ENCODE assay signal across 9 cellular contexts in genomic region chr10:72245949-72246525, GRCh38. TPM values are rescaled to one million over a fixed set of nuclear protein-coding genes. Genes with fewer than 3 reads are reported as not detected.
DNase-seq lines count a peak whose midpoint lies in the region; ATAC-seq and TF ChIP-seq lines count a peak whose summit lies in the region.
"Had no signal": no experiment of that assay in that cellular context is flagged by ENCODE, and none has a peak within 500 bp of the region (broad histone marks: within the 10 kb centered on the region; RNA-seq: fewer than 3 reads in every experiment).

No MANE protein-coding gene starts in this region.

- POLR2A ChIA-PET in activated CD4-positive, alpha-beta memory T cell treated with anti-CD3 and anti-CD28 coated beads, Interleukin-2, amount 10 ng/mL, durations not matched to agents 7 days and 5 days (lab: Charles Lee), result interaction anchor here (0.8 to 4.6 kb wide), 6 partner anchors 14 to 118 kb away, joined by 3 to 90 read pairs (median 52); partner anchors contain the start of genes ANAPC16, ASCC1 and DDIT4

- H3K4me1 ChIP-seq in right atrium auricular region (peaks cover 0 to 99% of the 10 kb centered on the region in 2 donors), BE2C (peaks cover 21% of the 10 kb centered on the region)

- in situ Hi-C loops in KBM-7 (cut with MboI; ENCODE audit: low pct_unique_long_range_greater_than_20kb, low sequenced_read_pairs), result no loop called here

- CTCF ChIA-PET in Calu3 (lab: Charles Lee), result interaction anchor here (0.6 to 1.3 kb wide), 2 partner anchors 11 to 14 kb away, joined by 3 read pairs; no protein-coding TSS in a partner anchor
- CTCF ChIA-PET in activated CD4-positive, alpha-beta memory T cell treated with anti-CD3 and anti-CD28 coated beads, Interleukin-2, amount 10 ng/mL, durations not matched to agents 7 days and 5 days (lab: Charles Lee), result interaction anchor here (1.1 to 6.5 kb wide), 4 partner anchors 14 to 91 kb away, joined by 3 to 37 read pairs (median 18); partner anchors contain the start of gene DDIT4

- peaks cover 42% of the 10 kb centered on the region for H3K36me3 Mint-ChIP-seq in Calu3 (ENCODE audit: insufficient read depth, unreplicated experiment)
- peaks cover 3% of the 10 kb centered on the region for H3K36me3 Mint-ChIP-seq in activated CD4-positive, alpha-beta memory T cell treated with anti-CD3 and anti-CD28 coated beads, Interleukin-2, amount 10 ng/mL, durations not matched to agents 7 days and 5 days (ENCODE audit: low read depth)

- no peaks in the 10 kb centered on the region for H3K27me3 ChIP-seq in right atrium auricular region
- no peaks in the 10 kb centered on the region for H3K27me3 ChIP-seq in BE2C

- DNase-seq in Calu3 (no peak), right atrium auricular region (ENCODE audit: low spot score) (no peak), KBM-7 (no peak), BE2C (no peak)
- no peak for DNase-seq in activated CD4-positive, alpha-beta memory T cell treated with anti-CD3 and anti-CD28 coated beads, Interleukin-2, amount 10 ng/mL, durations not matched to agents 7 days and 5 days
- peak; percentile 53 for DNase-seq in stimulated activated CD8-positive, alpha-beta memory T cell treated with anti-CD3 and anti-CD28 coated beads, Interleukin-4, amount 100 ng/mL, for 48 hours
- DNase-seq: NCI-H748 treated with DMSO at 0.1 percent for 48 hours had no signal

- H3K9me3 ChIP-seq in right atrium auricular region (no peaks in the 10 kb centered on the region), BE2C (no peaks in the 10 kb centered on the region)

- TF ChIP-seq CTCF in Calu3 (IDR thresholded peaks at IDR 0.05; ENCODE audit: unreplicated experiment), result no peak
- TF ChIP-seq CTCF in right atrium auricular region (IDR thresholded peaks at IDR 0.05), result no peak
- no peak for TF ChIP-seq CTCF in BE2C (IDR thresholded peaks at IDR 0.05; ENCODE audit: low read depth, low read length)

- no peaks in the 10 kb centered on the region for H3K9me3 Mint-ChIP-seq in Calu3 (ENCODE audit: low read depth, unreplicated experiment)
- H3K9me3 Mint-ChIP-seq in activated CD4-positive, alpha-beta memory T cell treated with anti-CD3 and anti-CD28 coated beads, Interleukin-2, amount 10 ng/mL, durations not matched to agents 7 days and 5 days, result no peaks in the 10 kb centered on the region

- no peak overlapping the region for H3K4me3 ChIP-seq in right atrium auricular region
- H3K4me3 ChIP-seq in BE2C (ENCODE audit: low read depth, low read length), result no peak overlapping the region

- no peaks in the 10 kb centered on the region for H3K36me3 ChIP-seq in right atrium auricular region
- no peaks in the 10 kb centered on the region for H3K36me3 ChIP-seq in BE2C

- no peaks in the 10 kb centered on the region for H3K27me3 Mint-ChIP-seq in Calu3 (ENCODE audit: unreplicated experiment)
- H3K27me3 Mint-ChIP-seq in activated CD4-positive, alpha-beta memory T cell treated with anti-CD3 and anti-CD28 coated beads, Interleukin-2, amount 10 ng/mL, durations not matched to agents 7 days and 5 days, result no peaks in the 10 kb centered on the region

- intact Hi-C loops in Calu3 (cut with micrococcal nuclease; ENCODE audit: unreplicated experiment), result loop anchor here (2.0 kb wide), 2 partner anchors 27 to 91 kb away; partner anchors contain the start of gene DDIT4

- H3K4me3 Mint-ChIP-seq in Calu3 (ENCODE audit: low read depth, unreplicated experiment), result no peak overlapping the region
- H3K4me3 Mint-ChIP-seq in activated CD4-positive, alpha-beta memory T cell treated with anti-CD3 and anti-CD28 coated beads, Interleukin-2, amount 10 ng/mL, durations not matched to agents 7 days and 5 days, result no peak overlapping the region

- peaks cover 72% of the 10 kb centered on the region for H3K4me1 Mint-ChIP-seq in Calu3 (ENCODE audit: low read depth, unreplicated experiment)
- H3K4me1 Mint-ChIP-seq in activated CD4-positive, alpha-beta memory T cell treated with anti-CD3 and anti-CD28 coated beads, Interleukin-2, amount 10 ng/mL, durations not matched to agents 7 days and 5 days, result peaks cover 77% of the 10 kb centered on the region

- no peak for ATAC-seq in HG03457 (IDR thresholded peaks at IDR 0.05; ENCODE audit: unreplicated experiment)
- ATAC-seq in HG02870 (IDR thresholded peaks at IDR 0.05; ENCODE audit: unreplicated experiment), result no peak

- peak overlapping the region; percentile 91 to 96 for H3K27ac ChIP-seq in right atrium auricular region

- no TSS peak for BruUV-seq in Calu3 (replicated peaks; lab: Mats Ljungman, UMichigan)

- H3K27ac Mint-ChIP-seq in Calu3 (ENCODE audit: unreplicated experiment), result peak overlapping the region; percentile 95
- H3K27ac Mint-ChIP-seq in activated CD4-positive, alpha-beta memory T cell treated with anti-CD3 and anti-CD28 coated beads, Interleukin-2, amount 10 ng/mL, durations not matched to agents 7 days and 5 days, result peak overlapping the region; percentile 96

RNA-seq across cellular contexts. Expression of gene DDIT4, which starts 27.7 kb away (rescaled TPM):
- 294 and 326 TPM in 2 replicates for total RNA-seq in Calu3 (2022)
- total RNA-seq in activated CD4-positive, alpha-beta memory T cell treated with anti-CD3 and anti-CD28 coated beads, Interleukin-2, amount 10 ng/mL, durations not matched to agents 7 days and 5 days, result 100 to 1,000 TPM; 475 to 481 TPM
- 100 to 1,000 TPM; 100 to 136 TPM for total RNA-seq in right atrium auricular region
- polyA plus RNA-seq in BE2C (2012; ENCODE audit: insufficient read depth, insufficient read length, low read depth), result 468 TPM

RNA-seq across cellular contexts. Expression of gene ASCC1, which starts 30.0 kb away (rescaled TPM):
- 51.3 and 59.3 TPM in 2 replicates for total RNA-seq in Calu3 (2022)
- 10 to 100 TPM; 35.5 to 36.2 TPM for total RNA-seq in activated CD4-positive, alpha-beta memory T cell treated with anti-CD3 and anti-CD28 coated beads, Interleukin-2, amount 10 ng/mL, durations not matched to agents 7 days and 5 days
- total RNA-seq in right atrium auricular region, result 10 to 100 TPM; 27.2 to 37.0 TPM
- polyA plus RNA-seq in BE2C (2012; ENCODE audit: insufficient read depth, insufficient read length, low read depth), result 22.0 TPM

RNA-seq across cellular contexts. Expression of gene ANAPC16, which starts 30.2 kb away (rescaled TPM):
- total RNA-seq in Calu3 (2022), result 118 and 119 TPM in 2 replicates
- total RNA-seq in activated CD4-positive, alpha-beta memory T cell treated with anti-CD3 and anti-CD28 coated beads, Interleukin-2, amount 10 ng/mL, durations not matched to agents 7 days and 5 days, result 100 to 1,000 TPM in 1 of 2 experiments, 10 to 100 TPM in 1; 94.2 to 101 TPM
- 100 to 1,000 TPM; 139 to 163 TPM for total RNA-seq in right atrium auricular region
- polyA plus RNA-seq in BE2C (2012; ENCODE audit: insufficient read depth, insufficient read length, low read depth), result 95.9 TPM
